32 cellular contexts compared by ENCODE assay signal in the genomic region with DNA sequence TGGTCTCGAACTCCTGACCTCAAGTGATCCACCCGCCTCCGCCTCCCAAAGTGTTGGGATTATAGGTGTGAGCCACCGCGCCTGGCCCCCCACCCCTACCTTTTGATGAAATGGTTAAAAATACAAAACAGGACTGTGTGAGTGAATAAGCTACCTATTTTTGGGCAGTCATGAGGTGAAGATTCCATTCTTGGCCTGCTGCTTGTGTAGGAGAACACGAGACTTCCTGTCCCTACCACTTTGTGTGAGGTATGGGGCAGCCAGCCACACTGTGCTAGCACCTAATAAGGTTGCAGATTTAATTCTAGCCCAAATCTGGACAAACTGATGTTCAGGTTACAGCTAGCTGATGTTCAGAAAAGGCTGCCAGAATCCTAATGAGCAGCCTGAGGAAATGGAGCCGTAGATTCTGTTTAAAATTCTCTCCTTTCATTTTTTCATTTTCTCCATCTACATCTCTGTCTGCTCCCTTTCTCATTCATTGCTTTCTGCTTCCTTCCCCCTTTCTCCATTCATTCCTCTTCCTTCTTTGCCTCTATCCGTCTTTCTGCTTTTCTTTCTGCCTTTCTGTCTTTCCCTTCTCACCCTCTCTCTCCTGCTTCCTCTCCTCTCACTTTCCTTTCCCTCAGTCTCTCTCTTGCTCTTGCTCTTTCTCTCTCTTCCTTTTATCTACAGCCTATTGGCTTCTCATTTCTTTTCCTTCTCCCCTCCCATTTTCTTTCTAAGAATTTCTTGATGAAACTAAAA. TPM values are rescaled to one million over a fixed set of nuclear protein-coding genes. Genes with fewer than 3 reads are reported as not detected.
DNase-seq lines count a peak whose midpoint lies in the region; ATAC-seq and TF ChIP-seq lines count a peak whose summit lies in the region.
"Had no signal": no experiment of that assay in that cellular context is flagged by ENCODE, and none has a peak within 500 bp of the region (broad histone marks: within the 10 kb centered on the region; RNA-seq: fewer than 3 reads in every experiment).

No MANE protein-coding gene starts in this region.

- H4K20me1 ChIP-seq in DOHH2 (ENCODE audit: control insufficient read depth, insufficient read depth, low read depth, low read length): no peaks in the 10 kb centered on the region
- no peaks in the 10 kb centered on the region for H4K20me1 ChIP-seq in H9 (ENCODE audit: control insufficient read depth, insufficient read depth, insufficient read length)

- no peak overlapping the region for H2BK15ac ChIP-seq in H9 (ENCODE audit: low read depth, low read length)

- H3K27me3 ChIP-seq in DOHH2 (ENCODE audit: control insufficient read depth, low read length): no peaks in the 10 kb centered on the region
- H3K27me3 ChIP-seq in H9 (ENCODE audit: insufficient read depth, low read length): no peaks in the 10 kb centered on the region
- H3K27me3 ChIP-seq: foreskin keratinocyte, pancreas, testis had no signal

- no peaks in the 10 kb centered on the region for H3K9me2 ChIP-seq in DOHH2 (replicated peaks; ENCODE audit: control insufficient read depth, low read length)

- WGBS in H9 (ENCODE audit: extremely low coverage, insufficient read length, low lambda C conversion rate): no CpG with 5 or more reads among the region's 8 CpGs

- H4K8ac ChIP-seq in H9 (replicated peaks; ENCODE audit: insufficient read length, low read depth, low read length): no peak overlapping the region

- TF ChIP-seq CTCF in DOHH2 (IDR thresholded peaks at IDR 0.05; ENCODE audit: low read depth, low read length, poor library complexity, severe bottlenecking) (no peak), H9 (conservative IDR thresholded peaks at IDR 0.05) (no peak), WTC11 (IDR thresholded peaks at IDR 0.05) (no peak), nephron progenitor cell (IDR thresholded peaks at IDR 0.05) (no peak)

- no peaks in the 10 kb centered on the region for H3K79me1 ChIP-seq in H9 (ENCODE audit: insufficient read depth, low read depth, low read length, poor library complexity, severe bottlenecking)

- no peak overlapping the region for H2AK5ac ChIP-seq in H9 (ENCODE audit: insufficient read length, low read length)

- H3K27ac ChIP-seq in DOHH2 (ENCODE audit: low read depth, low read length): peak overlapping the region; percentile 19
- no peak overlapping the region for H3K27ac ChIP-seq in H9 (ENCODE audit: insufficient read length, low read depth, low read length)
- H3K27ac ChIP-seq: esophagus squamous epithelium, foreskin keratinocyte, pancreas, testis had no signal

- H3K4me3 Mint-ChIP-seq in H9 (no peak overlapping the region), WTC11 (no peak overlapping the region), nephron progenitor cell (no peak overlapping the region)
- no peak overlapping the region for H3K4me3 Mint-ChIP-seq in T-helper 2 cell treated with Interferon-gamma antibody and Interleukin-4, amounts not matched to agents 5 μg/mL and 100 μg/mL, for 36 hours
- H3K4me3 Mint-ChIP-seq: activated CD4-positive, alpha-beta memory T cell treated with anti-CD3 and anti-CD28 coated beads, Interleukin-2, amount 10 ng/mL, durations not matched to agents 7 days and 5 days; CD8-positive, alpha-beta memory T cell; stimulated activated naive CD8-positive, alpha-beta T cell treated with anti-CD3 and anti-CD28 coated beads, Interleukin-15, Interleukin-2, amounts not matched to agents 100 ng/mL and 50 ng/mL, for 24 hours had no signal

- H3K36me3 ChIP-seq in DOHH2 (ENCODE audit: control insufficient read depth, low read length): no peaks in the 10 kb centered on the region
- H3K36me3 ChIP-seq: esophagus squamous epithelium, HAP-1, heart left ventricle, pancreas had no signal

- H3K27me3 Mint-ChIP-seq in H9 (ENCODE audit: low read depth) (peaks cover 2% of the 10 kb centered on the region; the same call in 1 of the 2 replicates), WTC11 (ENCODE audit: low read depth) (no peaks in the 10 kb centered on the region; the same call in 1 of the 2 replicates), nephron progenitor cell (ENCODE audit: low read depth, poor library complexity) (peaks cover 5% of the 10 kb centered on the region)
- peaks cover 21% of the 10 kb centered on the region for H3K27me3 Mint-ChIP-seq in T-helper 2 cell treated with Interferon-gamma antibody and Interleukin-4, amounts not matched to agents 5 μg/mL and 100 μg/mL, for 36 hours (ENCODE audit: low read depth)

- H3K27ac Mint-ChIP-seq in H9: peak overlapping the region in 1 of 3 experiments; percentile 0; a peak in 1 of 7 replicates
- H3K27ac Mint-ChIP-seq in WTC11: 0 out of 2 replicates have a peak overlapping the region, but pooled peaks have one; percentile 4
- peak overlapping the region; percentile 34 for H3K27ac Mint-ChIP-seq in nephron progenitor cell
- no peak overlapping the region for H3K27ac Mint-ChIP-seq in T-helper 2 cell treated with Interferon-gamma antibody and Interleukin-4, amounts not matched to agents 5 μg/mL and 100 μg/mL, for 36 hours
- H3K27ac Mint-ChIP-seq: activated CD4-positive, alpha-beta memory T cell treated with anti-CD3 and anti-CD28 coated beads, Interleukin-2, amount 10 ng/mL, durations not matched to agents 7 days and 5 days; CD8-positive, alpha-beta memory T cell; stimulated activated naive CD8-positive, alpha-beta T cell treated with anti-CD3 and anti-CD28 coated beads, Interleukin-15, Interleukin-2, amounts not matched to agents 100 ng/mL and 50 ng/mL, for 24 hours had no signal

- H3K9me3 ChIP-seq in DOHH2 (ENCODE audit: control insufficient read depth, insufficient read depth, low read length) (no peaks in the 10 kb centered on the region), H9 (ENCODE audit: control insufficient read depth, low read depth, low read length) (no peaks in the 10 kb centered on the region)
- H3K9me3 ChIP-seq: esophagus squamous epithelium, HAP-1, heart left ventricle, pancreas, testis had no signal

- H3K56ac ChIP-seq in H9 (ENCODE audit: insufficient read length, low read depth, low read length): no peak overlapping the region

- H3K23me2 ChIP-seq in H9 (ENCODE audit: insufficient read length, low read depth, low read length, poor library complexity, severe bottlenecking): peaks cover 3% of the 10 kb centered on the region

- H3K4me2 ChIP-seq in DOHH2 (ENCODE audit: low read length) (peak overlapping the region; percentile 53), H9 (ENCODE audit: insufficient read depth, insufficient read length, low read length) (no peak overlapping the region)
- H3K4me2 ChIP-seq: smooth muscle cell had no signal

- no peak overlapping the region for H2BK120ac ChIP-seq in H9 (ENCODE audit: low read depth, low read length, poor library complexity, severe bottlenecking)

- no peak overlapping the region for H3K4me3 ChIP-seq in DOHH2 (ENCODE audit: low read length)
- H3K4me3 ChIP-seq: esophagus squamous epithelium, HAP-1, heart left ventricle, lung, pancreas, smooth muscle cell, testis had no signal

- peak; percentile 12 for DNase-seq in H9
- no peak for DNase-seq in WTC11 (ENCODE audit: low spot score)
- no peak for DNase-seq in nephron progenitor cell
- DNase-seq in T-helper 2 cell treated with Interferon-gamma antibody and Interleukin-4, amounts not matched to agents 5 μg/mL and 100 μg/mL, for 36 hours (ENCODE audit: low spot score): no peak
- no peak for DNase-seq in activated CD4-positive, alpha-beta T cell treated with anti-CD3 and anti-CD28 coated beads, Interleukin-2, amount 50 U/mL, for 48 hours
- DNase-seq: activated CD4-positive, alpha-beta memory T cell treated with anti-CD3 and anti-CD28 coated beads, Interleukin-2, amount 10 ng/mL, durations not matched to agents 7 days and 5 days; activated CD4-positive, CD25-positive, alpha-beta regulatory T cell treated with anti-CD3 and anti-CD28 coated beads, Interleukin-2, amount 50 U/mL, for 72 hours; activated CD8-positive, alpha-beta memory T cell treated with anti-CD3 and anti-CD28 coated beads, Interleukin-2, amount 50 U/mL, for 4 hours; activated naive CD4-positive, alpha-beta T cell treated with Interleukin-2 at 50 U/mL for 16 hours; CD8-positive, alpha-beta memory T cell; cerebellar nuclear complex; dermis blood vessel endothelial cell; DMS153; esophagus squamous epithelium; foreskin keratinocyte; heart left ventricle; kidney; NCI-H1092; NCI-H187; NCI-H2171; NCI-H82; pancreas; retina; RPMI8226; stimulated activated CD4-positive, alpha-beta T cell treated with anti-CD3 and anti-CD28 coated beads, Interleukin-1b, Interleukin-23, amount 100 ng/mL, for 48 hours; testis had no signal

- H3K79me2 ChIP-seq in DOHH2 (ENCODE audit: control insufficient read depth, low read length) (peaks cover 4% of the 10 kb centered on the region), H9 (ENCODE audit: insufficient read depth, low read length) (no peaks in the 10 kb centered on the region)

- ATAC-seq in WTC11 (no peak), GM18519 (IDR thresholded peaks at IDR 0.05; ENCODE audit: low FRiP score, unreplicated experiment) (no peak)
- ATAC-seq: foreskin keratinocyte, pancreas had no signal

- H3K9me3 Mint-ChIP-seq in H9 (peaks cover 0 to 3% of the 10 kb centered on the region in 2 experiments; a peak in 2 of 5 replicates), WTC11 (no peaks in the 10 kb centered on the region), nephron progenitor cell (peaks cover 4% of the 10 kb centered on the region)
- no peaks in the 10 kb centered on the region for H3K9me3 Mint-ChIP-seq in T-helper 2 cell treated with Interferon-gamma antibody and Interleukin-4, amounts not matched to agents 5 μg/mL and 100 μg/mL, for 36 hours
- H3K9me3 Mint-ChIP-seq: activated CD4-positive, alpha-beta memory T cell treated with anti-CD3 and anti-CD28 coated beads, Interleukin-2, amount 10 ng/mL, durations not matched to agents 7 days and 5 days; CD8-positive, alpha-beta memory T cell; stimulated activated naive CD8-positive, alpha-beta T cell treated with anti-CD3 and anti-CD28 coated beads, Interleukin-15, Interleukin-2, amounts not matched to agents 100 ng/mL and 50 ng/mL, for 24 hours had no signal

- H3K4ac ChIP-seq in H9 (ENCODE audit: low read depth, low read length): no peak overlapping the region

- peaks cover 0 to 5% (median 0%) of the 10 kb centered on the region in 3 experiments; a peak in 4 of 7 replicates for H3K36me3 Mint-ChIP-seq in H9 (ENCODE audit: insufficient read depth in 1 of 3, low read depth in 3 of 3)
- no peaks in the 10 kb centered on the region for H3K36me3 Mint-ChIP-seq in WTC11
- peaks cover 5% of the 10 kb centered on the region for H3K36me3 Mint-ChIP-seq in nephron progenitor cell (ENCODE audit: low read depth)
- H3K36me3 Mint-ChIP-seq in T-helper 2 cell treated with Interferon-gamma antibody and Interleukin-4, amounts not matched to agents 5 μg/mL and 100 μg/mL, for 36 hours (ENCODE audit: low read depth): no peaks in the 10 kb centered on the region

- CTCF ChIA-PET in WTC11 (lab: Charles Lee): interaction anchor here (1.1 kb wide), 1 partner anchor 150 kb away, joined by 3 read pairs; no protein-coding TSS in a partner anchor

- H2BK20ac ChIP-seq in H9 (ENCODE audit: low read depth, low read length, poor library complexity, severe bottlenecking): no peak overlapping the region

- H2AFZ ChIP-seq in H9 (ENCODE audit: low read length): no peak overlapping the region

- H4K5ac ChIP-seq in H9 (ENCODE audit: insufficient read length, low read depth, low read length): no peak overlapping the region

- peaks cover 10% of the 10 kb centered on the region for H3F3A ChIP-seq in DOHH2 (ENCODE audit: control insufficient read depth, insufficient read depth)

- no peak overlapping the region for H3K23ac ChIP-seq in H9 (ENCODE audit: insufficient read length, low read depth, low read length)

- no peak overlapping the region for H3K14ac ChIP-seq in H9 (ENCODE audit: insufficient read depth, low read length)

- POLR2A ChIA-PET in WTC11 (lab: Charles Lee): no interaction called here

- no peak overlapping the region for H3K18ac ChIP-seq in H9 (ENCODE audit: insufficient read length, low read depth, low read length)

- no peak overlapping the region for H3K9ac ChIP-seq in H9 (ENCODE audit: extremely low read depth, insufficient read length, low read length)

- H3T11ph ChIP-seq in H9 (ENCODE audit: low read length): no peak overlapping the region

- no peak overlapping the region for H2BK12ac ChIP-seq in H9 (ENCODE audit: insufficient read length, low read depth, low read length)

- H4K91ac ChIP-seq in H9 (ENCODE audit: insufficient read length, low read depth, low read length): no peak overlapping the region

- H3K4me1 Mint-ChIP-seq in H9: peaks cover 45 to 47% of the 10 kb centered on the region in 2 experiments
- H3K4me1 Mint-ChIP-seq in WTC11: peaks cover 58% of the 10 kb centered on the region
- H3K4me1 Mint-ChIP-seq in nephron progenitor cell: peaks cover 27% of the 10 kb centered on the region
- H3K4me1 Mint-ChIP-seq in T-helper 2 cell treated with Interferon-gamma antibody and Interleukin-4, amounts not matched to agents 5 μg/mL and 100 μg/mL, for 36 hours (ENCODE audit: low read depth): no peaks in the 10 kb centered on the region
- H3K4me1 Mint-ChIP-seq: CD8-positive, alpha-beta memory T cell had no signal

- H3K4me1 ChIP-seq in DOHH2 (ENCODE audit: control insufficient read depth, low read length) (peaks cover 67% of the 10 kb centered on the region), H9 (ENCODE audit: insufficient read depth, low read length) (peaks cover 4% of the 10 kb centered on the region)
- H3K4me1 ChIP-seq: foreskin keratinocyte, pancreas, testis had no signal

- no peak overlapping the region for H2BK5ac ChIP-seq in H9 (ENCODE audit: insufficient read length, low read length)

RNA-seq across cellular contexts. Expression of a gene that starts 4.6 kb away (rescaled TPM):
- total RNA-seq in H9 (2021): 27.3 and 28.5 TPM in 2 replicates
- total RNA-seq in WTC11 (2021): 33.4 to 33.8 TPM (median 33.6 TPM) in 3 replicates
- total RNA-seq: CD8-positive, alpha-beta memory T cell had no signal
